In the genomic region with DNA sequence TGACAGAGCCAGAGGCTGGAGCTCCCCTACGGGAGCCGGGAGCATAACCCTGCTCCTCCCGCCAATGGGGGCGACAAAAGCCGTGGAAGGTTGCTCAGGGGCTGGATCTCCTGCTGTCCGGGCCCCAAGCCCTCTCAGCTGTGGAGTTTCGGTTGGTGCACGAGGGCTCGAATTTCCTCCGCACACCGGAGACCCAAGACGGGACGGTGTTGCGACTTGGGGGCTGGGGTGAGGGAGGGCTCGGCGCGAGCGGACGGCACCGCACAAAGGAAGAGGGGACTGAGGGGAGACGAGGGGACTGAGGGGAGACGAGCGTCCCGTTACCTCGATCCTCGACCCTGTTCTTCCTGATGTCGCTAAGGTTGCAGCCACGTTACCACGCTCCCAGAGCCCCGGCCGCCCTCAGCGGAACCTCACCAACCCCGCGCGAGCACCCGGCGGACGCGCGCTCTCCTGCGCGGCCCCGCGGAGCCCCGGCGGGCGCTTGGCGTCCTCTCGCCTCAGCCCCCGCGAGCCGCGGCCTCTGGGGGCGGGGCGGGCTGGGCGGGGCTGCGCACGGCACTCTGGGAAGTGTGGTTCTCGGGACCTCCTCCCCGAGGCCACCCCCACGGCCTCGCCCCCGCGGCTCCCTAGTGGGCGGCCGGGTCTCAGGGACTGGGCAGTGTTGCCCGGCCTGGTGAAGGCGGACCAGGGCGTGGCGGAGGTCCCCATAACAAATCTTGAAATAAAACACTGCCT, we compare ENCODE assay signal across 8 cellular contexts. TPM values are rescaled to one million over a fixed set of nuclear protein-coding genes. Genes with fewer than 3 reads are reported as not detected.
DNase-seq lines count a peak whose midpoint lies in the region; ATAC-seq and TF ChIP-seq lines count a peak whose summit lies in the region.

Gene KLHL8 (minus strand): TSS at position 525 of the 738 bp plus-strand sequence. CDS start 25,079 bp downstream, outside the sequence.

- no peak for TF ChIP-seq POLR2A in stomach (IDR thresholded peaks at IDR 0.05)

- H3K27ac ChIP-seq in RWPE1 (peak within 1 kb of the TSS; percentile 89), stomach (peak within 1 kb of the TSS; percentile 90 to 97 (median 92))

- no peaks in the 10 kb centered on the region for H3K36me3 Mint-ChIP-seq in nephron progenitor cell (ENCODE audit: low read depth)

- DNase-seq in Daoy (ENCODE audit: low read depth) (peak; percentile 84), KG1 (lab: John Stamatoyannopoulos, UW) (peak; percentile 72), RWPE1 (ENCODE audit: low spot score) (peak; percentile 89), fibroblast of the aortic adventitia (ENCODE audit: low read depth) (peak; percentile 71), nephron progenitor cell (peak; percentile 86), stomach (peak; percentile 86)
- peak; percentile 88 for DNase-seq in activated effector memory CD4-positive, alpha-beta T cell treated with Interleukin-2 at 50 U/mL for 16 hours

- whole genome bisulfite sequencing in stomach, 5 donors: 0 to 1% (median 0%) methylated on average over 22 to 70 of the region's 70 CpGs

- H3K27me3 Mint-ChIP-seq in nephron progenitor cell (ENCODE audit: low read depth, poor library complexity): no peaks in the 10 kb centered on the region

- CTCF ChIA-PET in RWPE1 (lab: Yijun Ruan, JAX): interaction anchor here (0.5 to 2.2 kb wide), 6 partner anchors 31 to 1515 kb away, joined by 3 to 6 read pairs (median 3); no protein-coding TSS in a partner anchor

- peaks cover 0 to 21% (median 9%) of the 10 kb centered on the region in 4 donors for H3K4me1 ChIP-seq in stomach

- no peaks in the 10 kb centered on the region for H3K9me3 ChIP-seq in stomach

- H3K4me3 ChIP-seq in fibroblast of the aortic adventitia (ENCODE audit: low read depth, low read length) (peak within 1 kb of the TSS; percentile 95), stomach (peak within 1 kb of the TSS; percentile 89 to 99 (median 95))

- POLR2A ChIA-PET in RWPE1 (lab: Yijun Ruan, JAX; ENCODE audit: low non-redundant PET): interaction anchor here (0.6 kb wide), 1 partner anchor 34 kb away, joined by 4 read pairs; no protein-coding TSS in a partner anchor

- peak; percentile 90 for ATAC-seq in GM21737 (IDR thresholded peaks at IDR 0.05; ENCODE audit: unreplicated experiment)

- H3K27ac Mint-ChIP-seq in nephron progenitor cell: peak within 1 kb of the TSS; percentile 98

- no peaks in the 10 kb centered on the region for H3K27me3 ChIP-seq in stomach

- H3K9me3 Mint-ChIP-seq in nephron progenitor cell: no peaks in the 10 kb centered on the region

- TF ChIP-seq EP300 in stomach (IDR thresholded peaks at IDR 0.05): no peak

- H3K4me3 Mint-ChIP-seq in nephron progenitor cell: peak within 1 kb of the TSS; percentile 92

- intact Hi-C loops in stomach (cut with DNase I; ENCODE audit: low total_unique reads): loop anchor here (10.0 kb wide), 1 partner anchor 295 kb away; no protein-coding TSS in a partner anchor

- peaks cover 14% of the 10 kb centered on the region for H3K4me1 Mint-ChIP-seq in nephron progenitor cell

- no peaks in the 10 kb centered on the region for H3K36me3 ChIP-seq in stomach

- TF ChIP-seq CTCF in RWPE1 (conservative IDR thresholded peaks at IDR 0.05; ENCODE audit: low read depth) (0 out of 2 replicates have a peak, but pooled peaks have one; percentile 1), fibroblast of the aortic adventitia (IDR thresholded peaks at IDR 0.05; ENCODE audit: insufficient read depth, low read length) (no peak), nephron progenitor cell (IDR thresholded peaks at IDR 0.05) (no peak), stomach (IDR thresholded peaks at IDR 0.05) (no peak)

RNA-seq across cellular contexts. Expression of gene KLHL8, which starts in this region (rescaled TPM):
- total RNA-seq in Daoy (2014; rRNA removed; shearing (Covaris generic)): 5.0 and 9.6 TPM in 2 replicates
- total RNA-seq in fibroblast of the aortic adventitia (ENCODE audit: low replicate concordance): 10.1 and 62.4 TPM in 2 replicates
- total RNA-seq in stomach: 100 to 1,000 TPM in 1 of 5 donors, 10 to 100 TPM in 3, 1 to 10 TPM in 1; 8.7 to 107 (median 16.9) TPM
- 1 to 10 TPM; 2.1 to 5.0 (median 3.4) TPM for polyA plus RNA-seq in stomach

Comparison
In these comparisons a context has a peak if more than half of its experiments do, and no peak if none do; other contexts are left out.
1. Peak in every context shown above with its lines: DNase-seq, ATAC-seq, H3K4me3 ChIP-seq and H3K27ac ChIP-seq.